Comparison of ENCODE assay signal across 33 cellular contexts in the genomic region with DNA sequence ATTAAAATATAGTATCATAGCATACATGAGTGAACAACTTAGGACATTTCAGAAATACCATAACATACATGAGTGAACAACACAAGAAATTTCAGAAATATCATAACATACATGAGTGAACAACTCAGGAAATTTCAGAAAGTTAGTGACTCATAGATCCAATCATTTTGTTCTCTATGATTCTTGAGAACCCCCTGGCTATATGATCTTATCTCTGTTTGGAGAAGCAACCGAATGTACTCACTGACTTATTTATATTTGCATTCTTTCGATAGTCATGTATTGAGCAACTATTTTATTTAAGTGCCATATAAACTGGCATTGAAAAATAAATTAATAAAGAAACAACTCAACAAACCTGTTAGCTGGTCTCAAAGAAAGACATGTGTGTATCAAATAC.
DNase-seq lines count a peak whose midpoint lies in the region; ATAC-seq, FAIRE-seq and TF ChIP-seq lines count a peak whose summit lies in the region.
"Had no signal": no experiment of that assay in that cellular context is flagged by ENCODE, and none has a peak within 500 bp of the region (broad histone marks: within the 10 kb centered on the region; RNA-seq: fewer than 3 reads in every experiment).

No MANE protein-coding gene starts in this region.

- peaks cover 0 to 43% (median 30%) of the 10 kb centered on the region in 11 experiments; a peak in 18 of 22 replicates for H3K9me3 ChIP-seq in BLaER1 treated with 17β-estradiol and CSF1 and Interleukin-3, amounts not matched to agents 10 nM and 100 nM (replicated peaks in 1 of 11)
- H3K9me3 ChIP-seq in keratinocyte (ENCODE audit: control insufficient read depth, low read depth, low read length) (no peaks in the 10 kb centered on the region), mucosa of descending colon (no peaks in the 10 kb centered on the region)
- H3K9me3 ChIP-seq: BE2C, gastrocnemius medialis, SK-N-SH had no signal

- H3K4me1 ChIP-seq in BLaER1 treated with 17β-estradiol and CSF1 and Interleukin-3, amounts not matched to agents 10 nM and 100 nM: peaks cover 0 to 46% (median 39%) of the 10 kb centered on the region in 10 experiments; a peak in 16 of 20 replicates
- H3K4me1 ChIP-seq in keratinocyte (ENCODE audit: control insufficient read depth, extremely low read depth, insufficient read depth, low read length) (peaks cover 21% of the 10 kb centered on the region), mucosa of descending colon (ENCODE audit: low read depth) (no peaks in the 10 kb centered on the region)
- H3K4me1 ChIP-seq: gastrocnemius medialis, left ventricle myocardium inferior, tibial nerve had no signal

- H2AFZ ChIP-seq in keratinocyte (ENCODE audit: control insufficient read depth, low read length): peak overlapping the region; percentile 37

- H3K79me2 ChIP-seq in keratinocyte (ENCODE audit: control insufficient read depth, insufficient read depth, low read length): no peaks in the 10 kb centered on the region

- TF ChIP-seq CTCF in choroid plexus epithelial cell (conservative IDR thresholded peaks at IDR 0.05; ENCODE audit: low read depth, low read length): no peak
- TF ChIP-seq CTCF in keratinocyte (optimal IDR thresholded peaks at IDR 0.05 in 1 of 3, IDR thresholded peaks at IDR 0.05 in 1 of 3, conservative IDR thresholded peaks at IDR 0.05 in 1 of 3; ENCODE audit: extremely low read depth in 1 of 3, insufficient read depth in 2 of 3, low read length in 3 of 3): no peak
- TF ChIP-seq CTCF in mucosa of descending colon (IDR thresholded peaks at IDR 0.05): no peak

- no peak overlapping the region for H3K4me3 ChIP-seq in BLaER1 treated with 17β-estradiol and CSF1 and Interleukin-3, amounts not matched to agents 10 nM and 100 nM
- H3K4me3 ChIP-seq in choroid plexus epithelial cell (ENCODE audit: low read depth, low read length) (no peak overlapping the region), keratinocyte (ENCODE audit: control insufficient read depth in 2 of 3, extremely low read depth in 1 of 3, insufficient read depth in 2 of 3, low read depth in 1 of 3, low read length in 3 of 3) (no peak overlapping the region), mucosa of descending colon (no peak overlapping the region)
- H3K4me3 ChIP-seq: gastrocnemius medialis, left ventricle myocardium inferior, tibial nerve had no signal

- H3K9ac ChIP-seq in BLaER1 treated with 17β-estradiol and CSF1 and Interleukin-3, amounts not matched to agents 10 nM and 100 nM: peak overlapping the region in 3 of 11 experiments; percentile 48 to 73 (median 70); a peak in 6 of 22 replicates
- H3K9ac ChIP-seq in keratinocyte (ENCODE audit: control insufficient read depth, extremely low read depth, insufficient read depth, low read length): no peak overlapping the region
- H3K9ac ChIP-seq: SK-N-SH had no signal

- no peaks in the 10 kb centered on the region for H3K36me3 ChIP-seq in BLaER1 treated with 17β-estradiol and CSF1 and Interleukin-3, amounts not matched to agents 10 nM and 100 nM
- no peaks in the 10 kb centered on the region for H3K36me3 ChIP-seq in keratinocyte (ENCODE audit: control insufficient read depth in 2 of 2, extremely low read depth in 1 of 2, insufficient read depth in 2 of 2, low read length in 2 of 2)
- H3K36me3 ChIP-seq in mucosa of descending colon (ENCODE audit: low read depth): no peaks in the 10 kb centered on the region
- H3K36me3 ChIP-seq: BE2C, gastrocnemius medialis, left ventricle myocardium inferior, tibial nerve had no signal

- H4K20me1 ChIP-seq in BLaER1 treated with 17β-estradiol and CSF1 and Interleukin-3, amounts not matched to agents 10 nM and 100 nM: no peaks in the 10 kb centered on the region
- H4K20me1 ChIP-seq in keratinocyte (ENCODE audit: control insufficient read depth, extremely low read depth, insufficient read depth, low read length): no peaks in the 10 kb centered on the region

- peak overlapping the region in 4 of 11 experiments; percentile 62 to 89 (median 80); a peak in 9 of 22 replicates for H3K27ac ChIP-seq in BLaER1 treated with 17β-estradiol and CSF1 and Interleukin-3, amounts not matched to agents 10 nM and 100 nM
- peak overlapping the region; percentile 50 for H3K27ac ChIP-seq in keratinocyte (ENCODE audit: control insufficient read depth, insufficient read depth, low read length)
- H3K27ac ChIP-seq: gastrocnemius medialis, left ventricle myocardium inferior, tibial nerve had no signal

- DNase-seq in NCI-H226 (peak; percentile 35), choroid plexus epithelial cell (ENCODE audit: low read depth) (peak; percentile 40), keratinocyte (ENCODE audit: low read depth, low spot score) (peak; percentile 45), mucosa of descending colon (no peak), cardiac septum (ENCODE audit: low spot score) (no peak)
- no peak for DNase-seq in activated T-cell treated with anti-CD3 and anti-CD28 coated beads, Interleukin-2, amount 50 U/mL, for 1 hour
- DNase-seq: activated CD4-positive, alpha-beta T cell treated with anti-CD3 and anti-CD28 coated beads for 1 hour; activated CD8-positive, alpha-beta T cell treated with anti-CD3 and anti-CD28 coated beads, Interleukin-2, amount 10 ng/mL, durations not matched to agents 7 days and 5 days; activated effector memory CD4-positive, alpha-beta T cell treated with Interleukin-2 at 50 U/mL for 16 hours; activated naive CD8-positive, alpha-beta T cell treated with anti-CD3 and anti-CD28 coated beads, Interleukin-2, amount 10 ng/mL, durations not matched to agents 7 days and 5 days; activated T-cell treated with anti-CD3 and anti-CD28 coated beads for 4 hours; BE2C; COR-L47; DMS53; effector CD4-positive, alpha-beta T cell; erythroblast; gastrocnemius medialis; GF-D8; H9; hippocampal formation; left ventricle myocardium inferior; MM.1S; naive thymus-derived CD4-positive, alpha-beta T cell; NCI-H2029 treated with DMSO at 0.1 percent for 48 hours; NCI-H2227 treated with DMSO at 0.1 percent for 48 hours; nucleus accumbens; SK-N-SH; small intestine; stimulated activated CD4-positive, alpha-beta T cell treated with anti-CD3 and anti-CD28 coated beads, Interleukin-1b, Interleukin-23, amount 100 ng/mL, for 48 hours had no signal

- dilution Hi-C loops in keratinocyte (cut with MboI; ENCODE audit: extremely low pct_ligation_motif_present, low sequenced_read_pairs): no loop called here

- H3K27me3 ChIP-seq in BLaER1 treated with 17β-estradiol and CSF1 and Interleukin-3, amounts not matched to agents 10 nM and 100 nM: no peaks in the 10 kb centered on the region
- no peaks in the 10 kb centered on the region for H3K27me3 ChIP-seq in keratinocyte (ENCODE audit: control insufficient read depth, extremely low read depth, insufficient read depth, low read length)
- H3K27me3 ChIP-seq: BE2C, gastrocnemius medialis, tibial nerve had no signal

- no peak for ATAC-seq in GM21367 (IDR thresholded peaks at IDR 0.05; ENCODE audit: unreplicated experiment)
- no peak for ATAC-seq in mucosa of descending colon
- ATAC-seq: activated CD8-positive, alpha-beta T cell treated with anti-CD3 and anti-CD28 coated beads, Interleukin-2, amount 10 ng/mL, durations not matched to agents 7 days and 5 days; gastrocnemius medialis; naive thymus-derived CD4-positive, alpha-beta T cell had no signal

- intact Hi-C loops in mucosa of descending colon (cut with DNase I, micrococcal nuclease): no loop called here
- intact Hi-C loops in cardiac septum (cut with DNase I): no loop called here

- no peaks in the 10 kb centered on the region for H3K9me1 ChIP-seq in keratinocyte (ENCODE audit: control insufficient read depth, extremely low read depth, insufficient read depth, low read length)

- peak; percentile 67 for FAIRE-seq in keratinocyte (lab: Jason Lieb, UNC)
- FAIRE-seq: GM19239, small intestine had no signal

- H3K4me2 ChIP-seq in BLaER1 treated with 17β-estradiol and CSF1 and Interleukin-3, amounts not matched to agents 10 nM and 100 nM: peak overlapping the region in 8 of 11 experiments; percentile 31 to 89 (median 68); a peak in 17 of 22 replicates
- H3K4me2 ChIP-seq in keratinocyte (ENCODE audit: control insufficient read depth, extremely low read depth, insufficient read depth, low read depth, low read length): peak overlapping the region; percentile 52
- H3K4me2 ChIP-seq: SK-N-SH had no signal

Comparison
In these comparisons a context has a peak if more than half of its experiments do, and no peak if none do; other contexts are left out.
1. DNase-seq: peak in NCI-H226 (single experiment), choroid plexus epithelial cell (single experiment) and keratinocyte (single experiment); none in activated T-cell treated with anti-CD3 and anti-CD28 coated beads, Interleukin-2, amount 50 U/mL, for 1 hour (single experiment), mucosa of descending colon (0 of 3) and cardiac septum (single experiment).